In the genomic region with DNA sequence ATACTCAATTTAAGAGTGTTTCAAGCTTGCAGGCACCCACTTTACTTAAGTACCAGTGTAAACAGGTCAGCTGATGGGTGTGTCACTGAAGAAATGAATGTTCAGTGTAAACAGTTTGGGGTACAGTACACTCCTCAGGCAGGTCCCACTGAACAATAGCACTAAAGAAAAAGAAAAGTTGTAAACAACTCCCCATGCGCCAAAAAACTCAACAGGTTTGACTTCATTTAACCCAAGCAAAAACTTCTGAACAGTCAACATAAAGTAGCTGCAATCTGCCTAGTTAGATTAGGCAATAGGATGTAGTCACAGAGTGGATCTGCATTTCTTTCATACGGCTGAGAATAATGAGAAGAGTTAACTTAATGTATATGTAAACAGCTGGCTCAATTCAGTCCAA, we compare ENCODE assay signal across 11 cellular contexts.
DNase-seq lines count a peak whose midpoint lies in the region; ATAC-seq and TF ChIP-seq lines count a peak whose summit lies in the region.
"Had no signal": no experiment of that assay in that cellular context is flagged by ENCODE, and none has a peak within 500 bp of the region (broad histone marks: within the 10 kb centered on the region; RNA-seq: fewer than 3 reads in every experiment).

No MANE protein-coding gene starts in this region.

- peaks cover 7 to 52% of the 10 kb centered on the region in 2 donors for H3K4me1 ChIP-seq in left lung

- ATAC-seq in GM18858 (IDR thresholded peaks at IDR 0.05; ENCODE audit: unreplicated experiment) (peak; percentile 11), HG03442 (IDR thresholded peaks at IDR 0.05; ENCODE audit: unreplicated experiment) (peak; percentile 18), left lung (peak; percentile 82), Right ventricle myocardium inferior (no peak)
- ATAC-seq: activated CD8-positive, alpha-beta memory T cell treated with anti-CD3 and anti-CD28 coated beads, Interleukin-2, amount 10 ng/mL, durations not matched to agents 7 days and 5 days had no signal

- no peak overlapping the region for H3K4me3 ChIP-seq in left lung

- no peak for TF ChIP-seq CTCF in left lung (IDR thresholded peaks at IDR 0.05)

- no peaks in the 10 kb centered on the region for H3K9me3 ChIP-seq in left lung

- H3K36me3 ChIP-seq in left lung: no peaks in the 10 kb centered on the region

- H3K27ac ChIP-seq in left lung: peak overlapping the region in 1 of 2 donors; percentile 21

- intact Hi-C loops in left lung (cut with DNase I) (no loop called here), Right ventricle myocardium inferior (cut with DNase I) (no loop called here)

- H3K27me3 ChIP-seq in left lung: no peaks in the 10 kb centered on the region

- DNase-seq in SW480 (ENCODE audit: low spot score) (peak; percentile 1), left lung (no peak), Right ventricle myocardium inferior (ENCODE audit: missing footprints) (no peak), DMS79 treated with DMSO at 0.1 percent for 48 hours (lab: John Stamatoyannopoulos, UW) (no peak), activated gamma-delta T cell treated with Interleukin-2 at 50 U/mL for 16 hours (no peak), NCI-H2107 treated with DMSO at 0.1 percent for 48 hours (lab: John Stamatoyannopoulos, UW; ENCODE audit: unreplicated experiment) (no peak)
- DNase-seq: activated CD8-positive, alpha-beta memory T cell treated with anti-CD3 and anti-CD28 coated beads, Interleukin-2, amount 10 ng/mL, durations not matched to agents 7 days and 5 days; aorta; occipital lobe had no signal
